In genomic region chr1:161198206-161198876, GRCh38 we compare ENCODE assay signal across 8 cellular contexts. TPM values are rescaled to one million over a fixed set of nuclear protein-coding genes. Genes with fewer than 3 reads are reported as not detected.
DNase-seq lines count a peak whose midpoint lies in the region; ATAC-seq and TF ChIP-seq lines count a peak whose summit lies in the region.

No MANE protein-coding gene starts in this region.

- POLR2A ChIA-PET in GM10248 (lab: Yijun Ruan, JAX): interaction anchor here (0.5 kb wide), 1 partner anchor 19 kb away, joined by 3 read pairs; no protein-coding TSS in a partner anchor

- no peak for TF ChIP-seq RAD21 in Ishikawa (IDR thresholded peaks at IDR 0.05; ENCODE audit: low read depth)

- peaks cover 89% of the 10 kb centered on the region for H3K4me1 ChIP-seq in adipocyte (ENCODE audit: control insufficient read depth, insufficient read depth, low read length)
- H3K4me1 ChIP-seq in spleen: peaks cover 55 to 97% (median 88%) of the 10 kb centered on the region in 6 donors

- 25 to 68% (median 57%) methylated on average over 1 to 20 of the region's 20 CpGs for whole genome bisulfite sequencing in spleen, 5 donors

- CTCF ChIA-PET in GM10248 (lab: Yijun Ruan, JAX): interaction anchor here (0.7 to 3.9 kb wide), 3 partner anchors 12 to 184 kb away, joined by 3 to 15 read pairs (median 6); no protein-coding TSS in a partner anchor

- H3K9me3 ChIP-seq in adipocyte (ENCODE audit: control insufficient read depth, low read length) (no peaks in the 10 kb centered on the region), spleen (no peaks in the 10 kb centered on the region)

- intact Hi-C loops in spleen (cut with DNase I; ENCODE audit: low total_unique reads): no loop called here

- peak overlapping the region; percentile 21 to 97 (median 94) for H3K27ac ChIP-seq in spleen

- TF ChIP-seq EP300 in Ishikawa (IDR thresholded peaks at IDR 0.05; ENCODE audit: borderline replicate concordance): no peak

- H3K27me3 ChIP-seq in adipocyte (replicated peaks; ENCODE audit: control insufficient read depth, insufficient read depth, low read length) (no peaks in the 10 kb centered on the region), spleen (replicated peaks in 1 of 7) (no peaks in the 10 kb centered on the region)

- H3K4me3 ChIP-seq in adipocyte (ENCODE audit: low read length): peak overlapping the region; percentile 87
- peak overlapping the region; percentile 5 to 62 (median 22) for H3K4me3 ChIP-seq in spleen

- no peak for TF ChIP-seq CTCF in spleen (IDR thresholded peaks at IDR 0.05 in 8 of 11, conservative IDR thresholded peaks at IDR 0.05 in 3 of 11)
- no peak for TF ChIP-seq CTCF in GM10248 (IDR thresholded peaks at IDR 0.05; ENCODE audit: control extremely low read depth, extremely low read depth, low read depth, missing control alignments)

- peak overlapping the region; percentile 88 for H3K9ac ChIP-seq in adipocyte (ENCODE audit: low read length)

- TF ChIP-seq POLR2A in spleen (IDR thresholded peaks at IDR 0.05): no peak

- ATAC-seq in HG03196 (IDR thresholded peaks at IDR 0.05; ENCODE audit: unreplicated experiment) (no peak), GM18868 (IDR thresholded peaks at IDR 0.05; ENCODE audit: unreplicated experiment) (no peak)

- H3K36me3 ChIP-seq in adipocyte (ENCODE audit: control insufficient read depth, insufficient read depth, low read length, severe bottlenecking) (peaks cover 15% of the 10 kb centered on the region), spleen (peaks cover 0 to 2% (median 0%) of the 10 kb centered on the region in 6 donors)

- peak; percentile 79 for DNase-seq in adipocyte (ENCODE audit: low read depth)
- DNase-seq in hypothalamus (lab: John Stamatoyannopoulos, UW): peak in 31 of 51 donors; percentile 15 to 70 (median 41)
- DNase-seq in spleen: peak; percentile 77
- no peak for DNase-seq in NCI-H1930 (lab: John Stamatoyannopoulos, UW)
- no peak for DNase-seq in GM10248 (ENCODE audit: extremely low spot score)

TF ChIP-seq in Ishikawa, 13 proteins besides CTCF, POLR2A, EP300 and RAD21:
- TF ChIP-seq TAF1 (IDR thresholded peaks at IDR 0.05; ENCODE audit: low read depth): no peak
- TF ChIP-seq NFIC (IDR thresholded peaks at IDR 0.05): peak; percentile 58; the same call in 1 of the 2 replicates

RNA-seq across cellular contexts. Expression of gene ADAMTS4, which starts 0.5 kb away (rescaled TPM):
- 10 to 100 TPM in 4 of 7 donors, 1 to 10 TPM in 3; 1.1 to 37.8 (median 11.0) TPM for total RNA-seq in spleen
- polyA plus RNA-seq in spleen: 1 to 10 TPM in 1 of 3 donors, under 1 TPM in 2; 0.26 to 1.2 (median 0.91) TPM

RNA-seq across cellular contexts. Expression of gene NDUFS2, which starts 3.8 kb away (rescaled TPM):
- 100 to 1,000 TPM in 1 of 7 donors, 10 to 100 TPM in 6; 76.5 to 110 (median 88.0) TPM for total RNA-seq in spleen
- 10 to 100 TPM; 27.0 to 44.7 (median 34.1) TPM for polyA plus RNA-seq in spleen

RNA-seq across cellular contexts. Expression of gene FCER1G, which starts 16.8 kb away (rescaled TPM):
- 100 to 1,000 TPM; 167 to 402 (median 268) TPM for total RNA-seq in spleen
- 100 to 1,000 TPM; 148 to 236 (median 202) TPM for polyA plus RNA-seq in spleen

RNA-seq across cellular contexts. Expression of gene B4GALT3, which starts 21.0 kb away (rescaled TPM):
- total RNA-seq in spleen: 10 to 100 TPM; 29.2 to 52.8 (median 35.6) TPM
- polyA plus RNA-seq in spleen: 10 to 100 TPM; 21.0 to 41.3 (median 31.8) TPM

RNA-seq across cellular contexts. Expression of gene APOA2, which starts 25.1 kb away (rescaled TPM):
- total RNA-seq in spleen: not detected
- under 1 TPM in 1 of 3 donors, not detected in 2; 0.29 TPM for polyA plus RNA-seq in spleen

Comparison
In these comparisons a context has a peak if more than half of its experiments do, and no peak if none do; other contexts are left out.
1. DNase-seq: peak in adipocyte (single experiment), hypothalamus (31 of 51) and spleen (single experiment); none in NCI-H1930 (0 of 2) and GM10248 (single experiment).